ENCODE assay signal across 2 cellular contexts in the genomic region with DNA sequence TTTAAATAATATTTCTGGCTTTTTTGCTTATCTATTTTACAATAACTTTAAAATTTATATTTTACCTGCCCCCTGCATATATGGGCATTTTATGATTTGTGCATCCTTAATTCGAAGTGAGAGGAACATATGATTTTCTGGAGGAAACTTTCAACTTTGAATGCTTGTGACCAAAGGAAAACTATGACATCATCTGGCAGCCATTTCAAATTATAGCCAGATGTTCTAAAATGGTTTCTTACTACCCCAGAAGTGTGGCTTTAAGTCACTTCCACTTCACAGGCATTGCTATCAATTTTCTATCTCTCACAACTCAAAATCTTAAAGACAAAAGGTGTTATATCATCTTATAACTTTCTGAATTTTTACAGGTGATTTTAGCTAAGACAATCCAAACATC.
TF ChIP-seq lines count a peak whose summit lies in the region.

No MANE protein-coding gene starts in this region.

TF ChIP-seq in HepG2, 621 proteins besides CTCF, POLR2A, EP300 and RAD21:
- no peak for TF ChIP-seq ZSCAN29 (CRISPR knock-in tag; conservative IDR thresholded peaks at IDR 0.05)
- peak; percentile 71 for TF ChIP-seq ATF7 (IDR thresholded peaks at IDR 0.05)
- no peak for TF ChIP-seq ATF7 (CRISPR knock-in tag; IDR thresholded peaks at IDR 0.05)

TF ChIP-seq in IMR-90, 13 proteins besides CTCF, POLR2A, EP300 and RAD21:
- TF ChIP-seq ELK1 (IDR thresholded peaks at IDR 0.05; ENCODE audit: borderline replicate concordance, low read depth, low read length): no peak
- TF ChIP-seq BHLHE40 (IDR thresholded peaks at IDR 0.05; ENCODE audit: low read depth, low read length): no peak
- TF ChIP-seq RFX5 (IDR thresholded peaks at IDR 0.05; ENCODE audit: low read depth, low read length): no peak
- TF ChIP-seq MAZ (IDR thresholded peaks at IDR 0.05; ENCODE audit: borderline replicate concordance, low read depth, low read length): no peak
- no peak for TF ChIP-seq RCOR1 (IDR thresholded peaks at IDR 0.05; ENCODE audit: insufficient replicate concordance, low read length)
- TF ChIP-seq MXI1 (IDR thresholded peaks at IDR 0.05; ENCODE audit: borderline replicate concordance, low read depth, low read length): no peak
- no peak for TF ChIP-seq SMC3 (IDR thresholded peaks at IDR 0.05; ENCODE audit: low read depth, low read length)
- TF ChIP-seq FOS (IDR thresholded peaks at IDR 0.05; ENCODE audit: low read depth, low read length): no peak
- TF ChIP-seq, protein P1, sequence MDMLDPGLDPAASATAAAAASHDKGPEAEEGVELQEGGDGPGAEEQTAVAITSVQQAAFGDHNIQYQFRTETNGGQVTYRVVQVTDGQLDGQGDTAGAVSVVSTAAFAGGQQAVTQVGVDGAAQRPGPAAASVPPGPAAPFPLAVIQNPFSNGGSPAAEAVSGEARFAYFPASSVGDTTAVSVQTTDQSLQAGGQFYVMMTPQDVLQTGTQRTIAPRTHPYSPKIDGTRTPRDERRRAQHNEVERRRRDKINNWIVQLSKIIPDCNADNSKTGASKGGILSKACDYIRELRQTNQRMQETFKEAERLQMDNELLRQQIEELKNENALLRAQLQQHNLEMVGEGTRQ (IDR thresholded peaks at IDR 0.05; ENCODE audit: low read depth, low read length): no peak
- no peak for TF ChIP-seq NFE2L2 (IDR thresholded peaks at IDR 0.05; ENCODE audit: low read depth, low read length)
- no peak for TF ChIP-seq CEBPB (IDR thresholded peaks at IDR 0.05; ENCODE audit: low read depth, low read length)
- no peak for TF ChIP-seq CHD1 (IDR thresholded peaks at IDR 0.05; ENCODE audit: low read depth, low read length)
- TF ChIP-seq MAFK (IDR thresholded peaks at IDR 0.05; ENCODE audit: low read depth, low read length): no peak
TF ChIP-seq in IMR-90: peak in this region for 0.
